Comparison of ENCODE assay signal across 12 cellular contexts in the genomic region with DNA sequence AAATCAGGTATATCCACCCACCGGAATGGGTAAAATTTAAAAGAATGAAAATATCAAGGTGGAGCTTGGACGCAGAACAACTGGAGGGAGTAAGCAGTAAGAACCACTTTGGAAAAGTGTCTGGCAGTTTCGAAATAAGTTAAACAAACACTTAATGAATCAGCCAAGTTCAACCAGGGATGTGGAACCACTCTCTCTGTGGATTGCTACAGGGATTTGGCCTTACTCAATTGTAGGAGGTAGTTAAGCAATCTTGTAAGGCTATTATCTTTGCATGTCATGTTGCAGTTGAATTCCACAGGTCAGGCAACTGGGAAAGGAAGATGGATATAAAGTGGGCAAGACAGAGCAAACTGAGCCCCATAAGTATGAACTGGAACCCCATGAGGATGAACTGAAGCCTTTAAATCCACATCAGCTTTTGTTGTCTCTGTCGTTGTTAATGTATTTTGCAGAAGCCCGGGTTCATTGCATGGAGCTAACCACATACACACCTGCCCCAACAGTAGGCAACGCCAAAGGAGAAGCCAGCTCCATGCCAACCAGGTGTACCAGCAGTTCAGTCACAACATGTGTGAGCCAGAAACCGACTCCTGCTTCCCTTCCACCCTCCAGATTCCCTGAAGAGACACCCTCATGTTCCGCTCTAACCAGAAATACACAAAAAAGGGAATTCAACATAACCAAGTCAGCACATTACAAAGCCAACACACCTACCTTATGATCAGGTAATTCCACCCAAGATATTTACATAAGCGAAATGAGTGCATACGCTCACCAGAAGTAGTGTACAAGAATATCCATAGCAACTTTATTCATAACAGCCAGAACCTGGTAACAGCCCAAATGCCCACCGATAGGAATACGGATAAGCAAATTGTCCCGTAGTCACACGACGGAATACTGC. TPM values are rescaled to one million over a fixed set of nuclear protein-coding genes. Genes with fewer than 3 reads are reported as not detected.
DNase-seq lines count a peak whose midpoint lies in the region; ATAC-seq and TF ChIP-seq lines count a peak whose summit lies in the region.
"Had no signal": no experiment of that assay in that cellular context is flagged by ENCODE, and none has a peak within 500 bp of the region (broad histone marks: within the 10 kb centered on the region; RNA-seq: fewer than 3 reads in every experiment).

No MANE protein-coding gene starts in this region.

- WGBS in right lobe of liver (ENCODE audit: insufficient coverage, low coverage, low lambda C conversion rate, missing lambda C conversion rate): 46% methylated on average over 13 of the region's 15 CpGs

- no peaks in the 10 kb centered on the region for H3K36me3 ChIP-seq in brain microvascular endothelial cell (replicated peaks)
- H3K36me3 ChIP-seq in right lobe of liver: no peaks in the 10 kb centered on the region

- no peak overlapping the region for H3K27ac Mint-ChIP-seq in activated T-helper 2 cell treated with anti-CD3 and anti-CD28 coated beads, Interferon-gamma antibody, Interleukin-2, Interleukin-4, amounts not matched to agents 10 μg/mL and 5 μg/mL and 100 μg/mL, durations not matched to agents 14 hours and 24 hours and 36 hours
- no peak overlapping the region for H3K27ac Mint-ChIP-seq in stimulated activated memory B cell treated with anti-CD40 and anti-IgM and Interleukin-4, amounts not matched to agents 10 μg/mL and 1 μg/mL and 100 μg/mL, for 72 hours

- H3K27me3 ChIP-seq in brain microvascular endothelial cell (replicated peaks) (no peaks in the 10 kb centered on the region), right lobe of liver (no peaks in the 10 kb centered on the region)

- H3K27ac ChIP-seq in brain microvascular endothelial cell (no peak overlapping the region), right lobe of liver (peak overlapping the region; percentile 45 to 83 (median 66))

- H3K4me3 Mint-ChIP-seq in activated T-helper 2 cell treated with anti-CD3 and anti-CD28 coated beads, Interferon-gamma antibody, Interleukin-2, Interleukin-4, amounts not matched to agents 10 μg/mL and 5 μg/mL and 100 μg/mL, durations not matched to agents 14 hours and 24 hours and 36 hours (ENCODE audit: low read depth): no peak overlapping the region
- H3K4me3 Mint-ChIP-seq in stimulated activated memory B cell treated with anti-CD40 and anti-IgM and Interleukin-4, amounts not matched to agents 10 μg/mL and 1 μg/mL and 100 μg/mL, for 72 hours: no peak overlapping the region
- H3K4me3 Mint-ChIP-seq: neural crest cell had no signal

- no peak for TF ChIP-seq POLR2A in right lobe of liver (IDR thresholded peaks at IDR 0.05)

- H3K4me1 Mint-ChIP-seq in activated T-helper 2 cell treated with anti-CD3 and anti-CD28 coated beads, Interferon-gamma antibody, Interleukin-2, Interleukin-4, amounts not matched to agents 10 μg/mL and 5 μg/mL and 100 μg/mL, durations not matched to agents 14 hours and 24 hours and 36 hours (ENCODE audit: low read depth): peaks cover 10% of the 10 kb centered on the region
- H3K4me1 Mint-ChIP-seq in stimulated activated memory B cell treated with anti-CD40 and anti-IgM and Interleukin-4, amounts not matched to agents 10 μg/mL and 1 μg/mL and 100 μg/mL, for 72 hours: peaks cover 10% of the 10 kb centered on the region

- no peaks in the 10 kb centered on the region for H3K9me3 Mint-ChIP-seq in activated T-helper 2 cell treated with anti-CD3 and anti-CD28 coated beads, Interferon-gamma antibody, Interleukin-2, Interleukin-4, amounts not matched to agents 10 μg/mL and 5 μg/mL and 100 μg/mL, durations not matched to agents 14 hours and 24 hours and 36 hours
- no peaks in the 10 kb centered on the region for H3K9me3 Mint-ChIP-seq in stimulated activated memory B cell treated with anti-CD40 and anti-IgM and Interleukin-4, amounts not matched to agents 10 μg/mL and 1 μg/mL and 100 μg/mL, for 72 hours
- H3K9me3 Mint-ChIP-seq: neural crest cell had no signal

- DNase-seq in AG08395 (ENCODE audit: low spot score) (peak; percentile 92), HuH-7 (ENCODE audit: low spot score) (peak; percentile 96), brain microvascular endothelial cell (peak; percentile 81), right lobe of liver (peak in 2 of 3 donors; percentile 45 to 63)
- no peak for DNase-seq in activated T-helper 2 cell treated with anti-CD3 and anti-CD28 coated beads, Interferon-gamma antibody, Interleukin-2, Interleukin-4, amounts not matched to agents 10 μg/mL and 5 μg/mL and 100 μg/mL, durations not matched to agents 14 hours and 24 hours and 36 hours (ENCODE audit: low spot score)
- no peak for DNase-seq in activated naive CD4-positive, alpha-beta T cell treated with Interleukin-2 at 50 U/mL for 16 hours
- DNase-seq: DMS 273 treated with DMSO at 0.1 percent for 48 hours; effector memory CD4-positive, alpha-beta T cell had no signal

- no peak overlapping the region for H3K4me3 ChIP-seq in brain microvascular endothelial cell (ENCODE audit: low read depth, low read length)
- no peak overlapping the region for H3K4me3 ChIP-seq in right lobe of liver

- intact Hi-C loops in right lobe of liver (cut with DNase I): no loop called here
- intact Hi-C loops in activated T-helper 2 cell treated with anti-CD3 and anti-CD28 coated beads, Interferon-gamma antibody, Interleukin-2, Interleukin-4, amounts not matched to agents 10 μg/mL and 5 μg/mL and 100 μg/mL, durations not matched to agents 14 hours and 24 hours and 36 hours (cut with micrococcal nuclease): no loop called here

- ATAC-seq in right lobe of liver (peak; percentile 47 to 75 (median 68)), HG03457 (IDR thresholded peaks at IDR 0.05; ENCODE audit: unreplicated experiment) (no peak)
- ATAC-seq in stimulated activated memory B cell treated with anti-CD40 and anti-IgM and Interleukin-4, amounts not matched to agents 10 μg/mL and 1 μg/mL and 100 μg/mL, for 72 hours: no peak

- H3K4me1 ChIP-seq in right lobe of liver: peaks cover 0 to 62% (median 20%) of the 10 kb centered on the region in 4 donors

- in situ Hi-C loops in brain microvascular endothelial cell (cut with HindIII; ENCODE audit: low pct_ligation_motif_present, low sequenced_read_pairs): no loop called here

- H3K36me3 Mint-ChIP-seq in activated T-helper 2 cell treated with anti-CD3 and anti-CD28 coated beads, Interferon-gamma antibody, Interleukin-2, Interleukin-4, amounts not matched to agents 10 μg/mL and 5 μg/mL and 100 μg/mL, durations not matched to agents 14 hours and 24 hours and 36 hours (ENCODE audit: low read depth): no peaks in the 10 kb centered on the region
- H3K36me3 Mint-ChIP-seq in stimulated activated memory B cell treated with anti-CD40 and anti-IgM and Interleukin-4, amounts not matched to agents 10 μg/mL and 1 μg/mL and 100 μg/mL, for 72 hours: no peaks in the 10 kb centered on the region

- H3K9me3 ChIP-seq in right lobe of liver: no peaks in the 10 kb centered on the region

- no peak for TF ChIP-seq CTCF in brain microvascular endothelial cell (IDR thresholded peaks at IDR 0.05; ENCODE audit: low read depth, low read length, missing control alignments)
- TF ChIP-seq CTCF in right lobe of liver (IDR thresholded peaks at IDR 0.05): no peak

- peaks cover 3% of the 10 kb centered on the region for H3K27me3 Mint-ChIP-seq in activated T-helper 2 cell treated with anti-CD3 and anti-CD28 coated beads, Interferon-gamma antibody, Interleukin-2, Interleukin-4, amounts not matched to agents 10 μg/mL and 5 μg/mL and 100 μg/mL, durations not matched to agents 14 hours and 24 hours and 36 hours (ENCODE audit: low read depth)
- no peaks in the 10 kb centered on the region for H3K27me3 Mint-ChIP-seq in stimulated activated memory B cell treated with anti-CD40 and anti-IgM and Interleukin-4, amounts not matched to agents 10 μg/mL and 1 μg/mL and 100 μg/mL, for 72 hours

RNA-seq across cellular contexts. Expression of gene SLC43A3, which starts 8.0 kb away (rescaled TPM):
- 100 to 1,000 TPM; 109 to 259 (median 185) TPM for total RNA-seq in right lobe of liver
- total RNA-seq in activated T-helper 2 cell treated with anti-CD3 and anti-CD28 coated beads, Interferon-gamma antibody, Interleukin-2, Interleukin-4, amounts not matched to agents 10 μg/mL and 5 μg/mL and 100 μg/mL, durations not matched to agents 14 hours and 24 hours and 36 hours: 174 and 189 TPM in 2 replicates

RNA-seq across cellular contexts. Expression of gene RTN4RL2, which starts 25.4 kb away (rescaled TPM):
- 10 to 100 TPM; 12.5 to 54.4 (median 18.6) TPM for total RNA-seq in right lobe of liver
- total RNA-seq in activated T-helper 2 cell treated with anti-CD3 and anti-CD28 coated beads, Interferon-gamma antibody, Interleukin-2, Interleukin-4, amounts not matched to agents 10 μg/mL and 5 μg/mL and 100 μg/mL, durations not matched to agents 14 hours and 24 hours and 36 hours: 0.18 TPM in 1 of 2 replicates, not detected in the other

RNA-seq across cellular contexts. Expression of gene PRG2, which starts 44.4 kb away (rescaled TPM):
- 1 to 10 TPM in 1 of 6 experiments, under 1 TPM in 3, not detected in 2; 0.39 to 1.2 (median 0.86) TPM for total RNA-seq in right lobe of liver
- 0.18 TPM in 1 of 2 replicates, not detected in the other for total RNA-seq in activated T-helper 2 cell treated with anti-CD3 and anti-CD28 coated beads, Interferon-gamma antibody, Interleukin-2, Interleukin-4, amounts not matched to agents 10 μg/mL and 5 μg/mL and 100 μg/mL, durations not matched to agents 14 hours and 24 hours and 36 hours
- total RNA-seq: neural crest cell had no signal

RNA-seq across cellular contexts. Expression of gene PRG3, which starts 53.9 kb away (rescaled TPM):
- not detected for total RNA-seq in right lobe of liver
- not detected in 2 replicates for total RNA-seq in activated T-helper 2 cell treated with anti-CD3 and anti-CD28 coated beads, Interferon-gamma antibody, Interleukin-2, Interleukin-4, amounts not matched to agents 10 μg/mL and 5 μg/mL and 100 μg/mL, durations not matched to agents 14 hours and 24 hours and 36 hours
- total RNA-seq: neural crest cell, OCI-LY7 had no signal

Comparison
In these comparisons a context has a peak if more than half of its experiments do, and no peak if none do; other contexts are left out.
1. DNase-seq: peak in AG08395 (single experiment), HuH-7 (single experiment), brain microvascular endothelial cell (single experiment) and right lobe of liver (2 of 3); none in activated T-helper 2 cell treated with anti-CD3 and anti-CD28 coated beads, Interferon-gamma antibody, Interleukin-2, Interleukin-4, amounts not matched to agents 10 μg/mL and 5 μg/mL and 100 μg/mL, durations not matched to agents 14 hours and 24 hours and 36 hours (single experiment) and activated naive CD4-positive, alpha-beta T cell treated with Interleukin-2 at 50 U/mL for 16 hours (single experiment).
2. ATAC-seq: peak in right lobe of liver (4 of 4); none in HG03457 (single experiment) and stimulated activated memory B cell treated with anti-CD40 and anti-IgM and Interleukin-4, amounts not matched to agents 10 μg/mL and 1 μg/mL and 100 μg/mL, for 72 hours (single experiment).
3. RNA of gene RTN4RL2, which starts 25.4 kb away (total RNA-seq): 12.5 to 54.4 TPM in right lobe of liver; 0.18 TPM in activated T-helper 2 cell treated with anti-CD3 and anti-CD28 coated beads, Interferon-gamma antibody, Interleukin-2, Interleukin-4, amounts not matched to agents 10 μg/mL and 5 μg/mL and 100 μg/mL, durations not matched to agents 14 hours and 24 hours and 36 hours; every median in the first group is over 10 times any median in the second.